Comparison of ENCODE assay signal across 1 cellular context in the genomic region with DNA sequence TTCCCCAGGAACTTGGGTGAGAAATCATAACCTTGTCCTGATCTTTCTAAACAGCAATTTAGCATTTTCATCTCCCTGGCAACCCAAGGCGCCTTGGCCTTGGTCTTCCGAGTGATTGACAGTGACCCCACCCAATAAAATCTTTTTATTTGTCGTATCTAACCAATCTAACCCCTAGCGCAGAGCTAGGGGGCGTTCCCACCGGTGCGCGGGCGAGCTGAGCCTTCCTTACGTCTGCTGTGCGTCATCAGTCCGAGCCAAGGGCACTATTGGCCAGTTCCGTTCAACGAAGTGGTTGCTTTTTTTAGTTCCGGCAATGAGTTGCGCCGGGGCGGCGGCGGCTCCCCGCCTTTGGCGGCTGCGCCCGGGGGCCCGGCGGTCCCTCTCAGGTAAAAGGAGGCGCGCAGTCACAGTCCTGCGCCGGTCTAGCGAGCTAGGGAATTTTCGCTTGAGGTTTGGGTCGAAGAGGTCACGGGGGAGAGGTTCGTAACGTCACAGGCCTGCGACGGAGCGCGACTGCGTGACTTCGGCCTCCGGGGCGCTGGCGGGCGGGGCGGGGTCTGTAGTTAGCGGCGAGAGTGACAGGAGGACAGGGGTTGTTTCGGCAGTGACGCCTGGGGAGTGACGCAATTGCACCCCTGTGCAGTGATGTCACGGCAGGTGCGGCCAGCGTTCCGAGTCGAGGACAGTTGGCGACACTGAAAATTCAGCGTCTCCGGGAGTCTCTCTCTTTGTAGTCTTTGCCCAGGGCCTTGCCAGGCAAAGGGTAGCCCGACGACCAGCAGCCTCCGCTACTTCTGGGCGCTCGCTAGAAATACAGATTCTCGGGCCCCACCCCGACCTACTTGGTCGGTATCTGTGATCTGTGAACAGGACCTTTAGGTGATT.
TF ChIP-seq lines count a peak whose summit lies in the region.

A gene (plus strand): TSS at position 266 of the 888 bp plus-strand sequence. CDS start 51 bp downstream, at position 317.

TF ChIP-seq in WTC11, 78 proteins besides CTCF, POLR2A, EP300 and RAD21 (continued from another document):
- TF ChIP-seq, protein P1, sequence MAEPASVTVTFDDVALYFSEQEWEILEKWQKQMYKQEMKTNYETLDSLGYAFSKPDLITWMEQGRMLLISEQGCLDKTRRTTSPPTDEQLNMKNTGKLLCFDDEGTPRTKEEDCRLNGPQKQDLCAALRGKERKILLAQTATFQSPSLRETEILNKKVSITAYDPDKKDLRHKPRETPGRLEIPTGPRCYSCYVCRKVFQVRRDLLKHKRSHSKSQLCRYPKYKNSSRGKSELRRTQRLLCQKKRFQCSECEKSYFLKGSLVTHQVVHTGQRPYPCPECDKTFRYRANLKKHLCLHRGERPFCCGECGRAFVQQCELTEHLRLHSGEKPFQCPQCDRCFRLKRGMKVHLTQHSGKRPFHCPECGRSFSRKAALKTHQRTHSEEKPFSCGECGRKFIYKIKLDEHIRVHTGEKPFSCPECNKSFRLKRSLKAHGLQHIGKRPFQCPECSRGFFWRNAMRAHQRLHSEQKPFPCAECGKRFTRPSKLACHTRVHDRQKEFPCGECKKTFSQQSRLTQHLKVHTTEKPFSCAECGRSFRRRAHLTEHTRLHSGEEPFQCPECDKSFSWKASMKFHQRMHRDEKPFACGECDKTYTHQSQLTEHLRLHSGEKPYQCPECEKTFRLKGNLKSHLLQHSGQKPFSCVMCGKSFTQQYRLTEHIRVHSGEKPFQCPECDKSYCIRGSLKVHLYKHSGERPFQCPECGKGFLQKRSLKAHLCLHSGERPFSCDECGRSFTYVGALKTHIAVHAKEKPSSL (CRISPR knock-in tag; conservative IDR thresholded peaks at IDR 0.05) = no peak
- TF ChIP-seq, protein P2, sequence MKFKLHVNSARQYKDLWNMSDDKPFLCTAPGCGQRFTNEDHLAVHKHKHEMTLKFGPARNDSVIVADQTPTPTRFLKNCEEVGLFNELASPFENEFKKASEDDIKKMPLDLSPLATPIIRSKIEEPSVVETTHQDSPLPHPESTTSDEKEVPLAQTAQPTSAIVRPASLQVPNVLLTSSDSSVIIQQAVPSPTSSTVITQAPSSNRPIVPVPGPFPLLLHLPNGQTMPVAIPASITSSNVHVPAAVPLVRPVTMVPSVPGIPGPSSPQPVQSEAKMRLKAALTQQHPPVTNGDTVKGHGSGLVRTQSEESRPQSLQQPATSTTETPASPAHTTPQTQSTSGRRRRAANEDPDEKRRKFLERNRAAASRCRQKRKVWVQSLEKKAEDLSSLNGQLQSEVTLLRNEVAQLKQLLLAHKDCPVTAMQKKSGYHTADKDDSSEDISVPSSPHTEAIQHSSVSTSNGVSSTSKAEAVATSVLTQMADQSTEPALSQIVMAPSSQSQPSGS (CRISPR knock-in tag; IDR thresholded peaks at IDR 0.05; ENCODE audit: borderline replicate concordance, low read depth) = no peak
- TF ChIP-seq ZNF219 (CRISPR knock-in tag; IDR thresholded peaks at IDR 0.05; ENCODE audit: borderline replicate concordance) = no peak
- TF ChIP-seq, protein P3, sequence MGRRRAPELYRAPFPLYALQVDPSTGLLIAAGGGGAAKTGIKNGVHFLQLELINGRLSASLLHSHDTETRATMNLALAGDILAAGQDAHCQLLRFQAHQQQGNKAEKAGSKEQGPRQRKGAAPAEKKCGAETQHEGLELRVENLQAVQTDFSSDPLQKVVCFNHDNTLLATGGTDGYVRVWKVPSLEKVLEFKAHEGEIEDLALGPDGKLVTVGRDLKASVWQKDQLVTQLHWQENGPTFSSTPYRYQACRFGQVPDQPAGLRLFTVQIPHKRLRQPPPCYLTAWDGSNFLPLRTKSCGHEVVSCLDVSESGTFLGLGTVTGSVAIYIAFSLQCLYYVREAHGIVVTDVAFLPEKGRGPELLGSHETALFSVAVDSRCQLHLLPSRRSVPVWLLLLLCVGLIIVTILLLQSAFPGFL (CRISPR knock-in tag; IDR thresholded peaks at IDR 0.05; ENCODE audit: borderline replicate concordance) = no peak
- no peak for TF ChIP-seq EMX1 (CRISPR knock-in tag; IDR thresholded peaks at IDR 0.05)
- TF ChIP-seq, protein P4, sequence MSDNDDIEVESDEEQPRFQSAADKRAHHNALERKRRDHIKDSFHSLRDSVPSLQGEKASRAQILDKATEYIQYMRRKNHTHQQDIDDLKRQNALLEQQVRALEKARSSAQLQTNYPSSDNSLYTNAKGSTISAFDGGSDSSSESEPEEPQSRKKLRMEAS (CRISPR knock-in tag; IDR thresholded peaks at IDR 0.05) = peak; percentile 61; the same call in 1 of the 2 replicates
- TF ChIP-seq, protein P5, sequence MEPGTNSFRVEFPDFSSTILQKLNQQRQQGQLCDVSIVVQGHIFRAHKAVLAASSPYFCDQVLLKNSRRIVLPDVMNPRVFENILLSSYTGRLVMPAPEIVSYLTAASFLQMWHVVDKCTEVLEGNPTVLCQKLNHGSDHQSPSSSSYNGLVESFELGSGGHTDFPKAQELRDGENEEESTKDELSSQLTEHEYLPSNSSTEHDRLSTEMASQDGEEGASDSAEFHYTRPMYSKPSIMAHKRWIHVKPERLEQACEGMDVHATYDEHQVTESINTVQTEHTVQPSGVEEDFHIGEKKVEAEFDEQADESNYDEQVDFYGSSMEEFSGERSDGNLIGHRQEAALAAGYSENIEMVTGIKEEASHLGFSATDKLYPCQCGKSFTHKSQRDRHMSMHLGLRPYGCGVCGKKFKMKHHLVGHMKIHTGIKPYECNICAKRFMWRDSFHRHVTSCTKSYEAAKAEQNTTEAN (CRISPR knock-in tag; IDR thresholded peaks at IDR 0.05) = no peak
- no peak; the same call in 1 of the 2 replicates for TF ChIP-seq ZNF416 (CRISPR knock-in tag; IDR thresholded peaks at IDR 0.05)
- peak; percentile 85 for TF ChIP-seq FOXK1 (CRISPR knock-in tag; IDR thresholded peaks at IDR 0.05)
- TF ChIP-seq, protein P6, sequence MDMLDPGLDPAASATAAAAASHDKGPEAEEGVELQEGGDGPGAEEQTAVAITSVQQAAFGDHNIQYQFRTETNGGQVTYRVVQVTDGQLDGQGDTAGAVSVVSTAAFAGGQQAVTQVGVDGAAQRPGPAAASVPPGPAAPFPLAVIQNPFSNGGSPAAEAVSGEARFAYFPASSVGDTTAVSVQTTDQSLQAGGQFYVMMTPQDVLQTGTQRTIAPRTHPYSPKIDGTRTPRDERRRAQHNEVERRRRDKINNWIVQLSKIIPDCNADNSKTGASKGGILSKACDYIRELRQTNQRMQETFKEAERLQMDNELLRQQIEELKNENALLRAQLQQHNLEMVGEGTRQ (CRISPR knock-in tag; IDR thresholded peaks at IDR 0.05) = peak; percentile 86
- peak; percentile 81 for TF ChIP-seq NFYB (CRISPR knock-in tag; conservative IDR thresholded peaks at IDR 0.05; ENCODE audit: low read depth)
- no peak for TF ChIP-seq ZNF232 (CRISPR knock-in tag; IDR thresholded peaks at IDR 0.05)
- no peak for TF ChIP-seq ZNF423 (CRISPR knock-in tag; IDR thresholded peaks at IDR 0.05)
- TF ChIP-seq, protein P7, sequence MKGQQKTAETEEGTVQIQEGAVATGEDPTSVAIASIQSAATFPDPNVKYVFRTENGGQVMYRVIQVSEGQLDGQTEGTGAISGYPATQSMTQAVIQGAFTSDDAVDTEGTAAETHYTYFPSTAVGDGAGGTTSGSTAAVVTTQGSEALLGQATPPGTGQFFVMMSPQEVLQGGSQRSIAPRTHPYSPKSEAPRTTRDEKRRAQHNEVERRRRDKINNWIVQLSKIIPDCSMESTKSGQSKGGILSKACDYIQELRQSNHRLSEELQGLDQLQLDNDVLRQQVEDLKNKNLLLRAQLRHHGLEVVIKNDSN (CRISPR knock-in tag; IDR thresholded peaks at IDR 0.05) = peak; percentile 81
